3 cellular contexts compared by ENCODE assay signal in the genomic region with DNA sequence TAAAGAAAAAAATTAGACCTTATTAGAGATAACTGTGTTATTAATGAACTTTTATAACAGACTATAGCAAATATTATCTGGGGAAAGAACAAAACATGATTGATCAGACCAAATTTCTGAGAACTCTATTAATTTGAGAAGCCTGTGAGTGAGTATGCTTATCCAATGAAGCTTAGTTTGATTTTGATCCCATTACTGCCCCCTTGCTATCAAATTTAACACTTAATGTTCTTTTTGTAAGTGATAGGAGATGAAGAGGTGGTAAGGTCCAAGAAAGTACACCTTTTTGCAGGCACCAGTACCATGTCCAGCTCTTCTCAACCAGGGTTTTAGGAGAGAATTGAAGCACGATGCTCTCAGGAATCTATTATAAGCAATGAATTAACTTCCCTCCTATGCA.
TF ChIP-seq lines count a peak whose summit lies in the region.

No MANE protein-coding gene starts in this region.

TF ChIP-seq in SK-N-SH, 30 proteins besides CTCF, POLR2A, EP300 and RAD21 (continued from another document):
- TF ChIP-seq, protein P1, sequence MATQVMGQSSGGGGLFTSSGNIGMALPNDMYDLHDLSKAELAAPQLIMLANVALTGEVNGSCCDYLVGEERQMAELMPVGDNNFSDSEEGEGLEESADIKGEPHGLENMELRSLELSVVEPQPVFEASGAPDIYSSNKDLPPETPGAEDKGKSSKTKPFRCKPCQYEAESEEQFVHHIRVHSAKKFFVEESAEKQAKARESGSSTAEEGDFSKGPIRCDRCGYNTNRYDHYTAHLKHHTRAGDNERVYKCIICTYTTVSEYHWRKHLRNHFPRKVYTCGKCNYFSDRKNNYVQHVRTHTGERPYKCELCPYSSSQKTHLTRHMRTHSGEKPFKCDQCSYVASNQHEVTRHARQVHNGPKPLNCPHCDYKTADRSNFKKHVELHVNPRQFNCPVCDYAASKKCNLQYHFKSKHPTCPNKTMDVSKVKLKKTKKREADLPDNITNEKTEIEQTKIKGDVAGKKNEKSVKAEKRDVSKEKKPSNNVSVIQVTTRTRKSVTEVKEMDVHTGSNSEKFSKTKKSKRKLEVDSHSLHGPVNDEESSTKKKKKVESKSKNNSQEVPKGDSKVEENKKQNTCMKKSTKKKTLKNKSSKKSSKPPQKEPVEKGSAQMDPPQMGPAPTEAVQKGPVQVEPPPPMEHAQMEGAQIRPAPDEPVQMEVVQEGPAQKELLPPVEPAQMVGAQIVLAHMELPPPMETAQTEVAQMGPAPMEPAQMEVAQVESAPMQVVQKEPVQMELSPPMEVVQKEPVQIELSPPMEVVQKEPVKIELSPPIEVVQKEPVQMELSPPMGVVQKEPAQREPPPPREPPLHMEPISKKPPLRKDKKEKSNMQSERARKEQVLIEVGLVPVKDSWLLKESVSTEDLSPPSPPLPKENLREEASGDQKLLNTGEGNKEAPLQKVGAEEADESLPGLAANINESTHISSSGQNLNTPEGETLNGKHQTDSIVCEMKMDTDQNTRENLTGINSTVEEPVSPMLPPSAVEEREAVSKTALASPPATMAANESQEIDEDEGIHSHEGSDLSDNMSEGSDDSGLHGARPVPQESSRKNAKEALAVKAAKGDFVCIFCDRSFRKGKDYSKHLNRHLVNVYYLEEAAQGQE (IDR thresholded peaks at IDR 0.05; ENCODE audit: low read depth, low read length): no peak
- TF ChIP-seq POLR2AphosphoS5 (IDR thresholded peaks at IDR 0.05; ENCODE audit: low read depth, low read length): no peak
- no peak for TF ChIP-seq RFX5 (IDR thresholded peaks at IDR 0.05; ENCODE audit: low read length)
- TF ChIP-seq JUND (IDR thresholded peaks at IDR 0.05): no peak

TF ChIP-seq in SK-N-SH treated with all-trans-retinoic acid at 6 μM for 48 hours, 23 proteins besides CTCF, POLR2A, EP300 and RAD21 (continued from another document):
- TF ChIP-seq, protein P2, sequence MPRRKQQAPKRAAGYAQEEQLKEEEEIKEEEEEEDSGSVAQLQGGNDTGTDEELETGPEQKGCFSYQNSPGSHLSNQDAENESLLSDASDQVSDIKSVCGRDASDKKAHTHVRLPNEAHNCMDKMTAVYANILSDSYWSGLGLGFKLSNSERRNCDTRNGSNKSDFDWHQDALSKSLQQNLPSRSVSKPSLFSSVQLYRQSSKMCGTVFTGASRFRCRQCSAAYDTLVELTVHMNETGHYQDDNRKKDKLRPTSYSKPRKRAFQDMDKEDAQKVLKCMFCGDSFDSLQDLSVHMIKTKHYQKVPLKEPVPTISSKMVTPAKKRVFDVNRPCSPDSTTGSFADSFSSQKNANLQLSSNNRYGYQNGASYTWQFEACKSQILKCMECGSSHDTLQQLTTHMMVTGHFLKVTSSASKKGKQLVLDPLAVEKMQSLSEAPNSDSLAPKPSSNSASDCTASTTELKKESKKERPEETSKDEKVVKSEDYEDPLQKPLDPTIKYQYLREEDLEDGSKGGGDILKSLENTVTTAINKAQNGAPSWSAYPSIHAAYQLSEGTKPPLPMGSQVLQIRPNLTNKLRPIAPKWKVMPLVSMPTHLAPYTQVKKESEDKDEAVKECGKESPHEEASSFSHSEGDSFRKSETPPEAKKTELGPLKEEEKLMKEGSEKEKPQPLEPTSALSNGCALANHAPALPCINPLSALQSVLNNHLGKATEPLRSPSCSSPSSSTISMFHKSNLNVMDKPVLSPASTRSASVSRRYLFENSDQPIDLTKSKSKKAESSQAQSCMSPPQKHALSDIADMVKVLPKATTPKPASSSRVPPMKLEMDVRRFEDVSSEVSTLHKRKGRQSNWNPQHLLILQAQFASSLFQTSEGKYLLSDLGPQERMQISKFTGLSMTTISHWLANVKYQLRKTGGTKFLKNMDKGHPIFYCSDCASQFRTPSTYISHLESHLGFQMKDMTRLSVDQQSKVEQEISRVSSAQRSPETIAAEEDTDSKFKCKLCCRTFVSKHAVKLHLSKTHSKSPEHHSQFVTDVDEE (CRISPR knock-in tag; IDR thresholded peaks at IDR 0.05): no peak
- TF ChIP-seq GLIS3 (CRISPR knock-in tag; IDR thresholded peaks at IDR 0.05) (no peak), ZNF70 (CRISPR knock-in tag; IDR thresholded peaks at IDR 0.05) (no peak), CSDC2 (CRISPR knock-in tag; IDR thresholded peaks at IDR 0.05) (no peak)

TF ChIP-seq in H1, 55 proteins besides CTCF, POLR2A, EP300 and RAD21 (continued from another document):
- no peak for TF ChIP-seq GABPA (IDR thresholded peaks at IDR 0.05; ENCODE audit: borderline replicate concordance, insufficient read depth, low read length)
- no peak for TF ChIP-seq NANOG (IDR thresholded peaks at IDR 0.05; ENCODE audit: insufficient read depth, low read depth, low read length, poor library complexity, severe bottlenecking)
